ENCODE assay signal across 8 cellular contexts in genomic region chr17:43905985-43906852, GRCh38. TPM values are rescaled to one million over a fixed set of nuclear protein-coding genes. Genes with fewer than 3 reads are reported as not detected.
A peak's percentile ranks its signal among the peaks of the same experiment; 100 is the strongest.
DNase-seq lines count a peak whose midpoint lies in the region; ATAC-seq, FAIRE-seq and TF ChIP-seq lines count a peak whose summit lies in the region.

No MANE protein-coding gene starts in this region.

- DNase-seq in NCI-H446 (lab: John Stamatoyannopoulos, UW), result peak; percentile 27 to 36
- no peak for DNase-seq in NCI-H446 treated with DMSO at 0.1 percent for 48 hours (lab: John Stamatoyannopoulos, UW)
- peak; percentile 82 to 83 for DNase-seq in SJCRH30
- DNase-seq in central memory CD4-positive, alpha-beta T cell, result peak; percentile 33
- peak in 2 of 3 donors; percentile 12 to 24 for DNase-seq in immature natural killer cell
- DNase-seq in gastrocnemius medialis, result peak; percentile 32 to 44
- no peak for DNase-seq in GM12892 (ENCODE audit: insufficient read length)

- H3K27me3 ChIP-seq in SJCRH30, result peaks cover 9% of the 10 kb centered on the region
- H3K27me3 ChIP-seq in gastrocnemius medialis, result peaks cover 39 to 50% (median 50%) of the 10 kb centered on the region in 3 donors

- no peak for TF ChIP-seq CTCF in gastrocnemius medialis (IDR thresholded peaks at IDR 0.05 in 4 of 5, conservative IDR thresholded peaks at IDR 0.05 in 1 of 5)

- no peaks in the 10 kb centered on the region for H3K36me3 Mint-ChIP-seq in immature natural killer cell

- intact Hi-C loops in gastrocnemius medialis (cut with DNase I; ENCODE audit: low total_unique reads), result no loop called here

- H3K4me3 ChIP-seq in SJCRH30, result peak overlapping the region; percentile 55
- H3K4me3 ChIP-seq in gastrocnemius medialis, result peak overlapping the region; percentile 51 to 78 (median 66)

- no peak for TF ChIP-seq POLR2A in gastrocnemius medialis (IDR thresholded peaks at IDR 0.05)
- no peak for TF ChIP-seq POLR2A in GM12892 (IDR thresholded peaks at IDR 0.05; ENCODE audit: low read depth, low read length)

- H3K27me3 Mint-ChIP-seq in immature natural killer cell (ENCODE audit: low read depth in 3 of 3), result peaks cover 6 to 23% (median 10%) of the 10 kb centered on the region in 3 donors

- in situ Hi-C loops in gastrocnemius medialis (cut with MboI; ENCODE audit: low sequenced_read_pairs in 4 of 4), result loop anchor here in 1 of 4 donors (25.0 kb wide), 1 partner anchor 256 kb away; the partner anchor contains the start of gene ASB16

- H3K4me1 ChIP-seq in SJCRH30 (peaks cover 20% of the 10 kb centered on the region), gastrocnemius medialis (peaks cover 10 to 29% of the 10 kb centered on the region in 2 donors)

- H3K27ac ChIP-seq in SJCRH30, result no peak overlapping the region
- peak overlapping the region; percentile 61 to 77 (median 74) for H3K27ac ChIP-seq in gastrocnemius medialis

- H3K9me3 ChIP-seq in SJCRH30 (replicated peaks) (no peaks in the 10 kb centered on the region), gastrocnemius medialis (no peaks in the 10 kb centered on the region)

- no peak for FAIRE-seq in GM12892 (lab: Jason Lieb, UNC)

- H3K36me3 ChIP-seq in SJCRH30, result no peaks in the 10 kb centered on the region
- no peaks in the 10 kb centered on the region for H3K36me3 ChIP-seq in gastrocnemius medialis

- H3K4me1 Mint-ChIP-seq in immature natural killer cell, result peaks cover 9 to 15% of the 10 kb centered on the region in 2 donors

- ATAC-seq in gastrocnemius medialis (peak; percentile 9 to 51), HG03095 (IDR thresholded peaks at IDR 0.05; ENCODE audit: unreplicated experiment) (no peak)

- peak overlapping the region; percentile 62 to 78 (median 75) for H3K4me3 Mint-ChIP-seq in immature natural killer cell

- peak overlapping the region in 1 of 6 donors; percentile 26 for H3K27ac Mint-ChIP-seq in immature natural killer cell

- no peaks in the 10 kb centered on the region for H3K9me3 Mint-ChIP-seq in immature natural killer cell

RNA-seq across cellular contexts. Expression of gene MPP2, which starts 1.1 kb away (rescaled TPM):
- 16.3 and 17.4 TPM in 2 replicates for total RNA-seq in SJCRH30 (2014; rRNA removed; shearing (Covaris generic))
- polyA plus RNA-seq in immature natural killer cell, result under 1 TPM in 1 of 3 donors, not detected in 2; 0.55 TPM
- 1 to 10 TPM in 2 of 4 donors, under 1 TPM in 1, not detected in 1; 0.39 to 3.2 (median 2.0) TPM for total RNA-seq in gastrocnemius medialis
- 0.08 TPM for polyA plus RNA-seq in GM12892 (2012; ENCODE audit: missing spikeins)

RNA-seq across cellular contexts. Expression of gene PPY, which starts 36.1 kb away (rescaled TPM):
- not detected in 2 replicates for total RNA-seq in SJCRH30 (2014; rRNA removed; shearing (Covaris generic))
- polyA plus RNA-seq in immature natural killer cell, result not detected
- not detected for total RNA-seq in gastrocnemius medialis
- polyA plus RNA-seq in GM12892 (2012; ENCODE audit: missing spikeins), result not detected

RNA-seq across cellular contexts. Expression of gene PYY, which starts 47.5 kb away (rescaled TPM):
- total RNA-seq in SJCRH30 (2014; rRNA removed; shearing (Covaris generic)), result not detected in 2 replicates
- polyA plus RNA-seq in immature natural killer cell, result not detected
- total RNA-seq in gastrocnemius medialis, result not detected
- polyA plus RNA-seq in GM12892 (2012; ENCODE audit: missing spikeins), result not detected

RNA-seq across cellular contexts. Expression of gene CD300LG, which starts 59.2 kb away (rescaled TPM):
- not detected in 2 replicates for total RNA-seq in SJCRH30 (2014; rRNA removed; shearing (Covaris generic))
- polyA plus RNA-seq in immature natural killer cell, result not detected
- total RNA-seq in gastrocnemius medialis, result 10 to 100 TPM; 18.4 to 28.2 (median 20.8) TPM
- polyA plus RNA-seq in GM12892 (2012; ENCODE audit: missing spikeins), result not detected

Comparison
In these comparisons a context has a peak if more than half of its experiments do, and no peak if none do; other contexts are left out.
1. DNase-seq: peak in NCI-H446 (2 of 2), SJCRH30 (2 of 2), central memory CD4-positive, alpha-beta T cell (single experiment), immature natural killer cell (2 of 3) and gastrocnemius medialis (2 of 2); none in NCI-H446 treated with DMSO at 0.1 percent for 48 hours (single experiment) and GM12892 (single experiment).